In genomic region chr17:9817086-9817485, GRCh38 we compare ENCODE assay signal across 9 cellular contexts. TPM values are rescaled to one million over a fixed set of nuclear protein-coding genes. Genes with fewer than 3 reads are reported as not detected.
A peak's percentile ranks its signal among the peaks of the same experiment; 100 is the strongest.
DNase-seq lines count a peak whose midpoint lies in the region; ATAC-seq and TF ChIP-seq lines count a peak whose summit lies in the region.
"Had no signal": no experiment of that assay in that cellular context is flagged by ENCODE, and none has a peak within 500 bp of the region (broad histone marks: within the 10 kb centered on the region; RNA-seq: fewer than 3 reads in every experiment).

No MANE protein-coding gene starts in this region.

- H2BK120ac ChIP-seq in H9 (ENCODE audit: low read depth, low read length, poor library complexity, severe bottlenecking): no peak overlapping the region

- peaks cover 2 to 3% of the 10 kb centered on the region in 2 experiments; a peak in 3 of 5 replicates for H3K9me3 Mint-ChIP-seq in H9
- H3K9me3 Mint-ChIP-seq in natural killer cell treated with Interleukin-12 subunit alpha and Interleukin-12 subunit beta and Interleukin-15 and Interleukin-18, amount 100 ng/mL, for 72 hours: no peaks in the 10 kb centered on the region

- H3K4me1 ChIP-seq in H9 (ENCODE audit: insufficient read depth, low read length): peaks cover 3% of the 10 kb centered on the region; the same call in 1 of the 2 replicates

- no peak overlapping the region for H3K56ac ChIP-seq in H9 (ENCODE audit: insufficient read length, low read depth, low read length)

- peak; percentile 80 for DNase-seq in H9
- DNase-seq in SW 1271 (lab: John Stamatoyannopoulos, UW): peak; percentile 28 to 69
- DNase-seq in left cardiac atrium: no peak
- DNase-seq in renal cortical epithelial cell (ENCODE audit: low read depth): peak; percentile 66
- DNase-seq in stimulated activated CD4-positive, alpha-beta T cell treated with anti-CD3 and anti-CD28 coated beads, Interleukin-12 subunit alpha, Interleukin-12 subunit beta, amount 100 ng/mL, for 4 hours: no peak
- DNase-seq in Kasumi-1 (lab: John Stamatoyannopoulos, UW): no peak
- DNase-seq in natural killer cell treated with Interleukin-12 subunit alpha and Interleukin-12 subunit beta and Interleukin-15 and Interleukin-18, amount 100 ng/mL, for 72 hours (ENCODE audit: low spot score): no peak
- DNase-seq in DMS79 (lab: John Stamatoyannopoulos, UW): no peak
- DNase-seq: stimulated activated CD4-positive, alpha-beta T cell treated with anti-CD3 and anti-CD28 coated beads, Interleukin-2, amount 100 ng/mL, for 24 hours had no signal

- no peak overlapping the region for H2AK5ac ChIP-seq in H9 (ENCODE audit: insufficient read length, low read length)

- intact Hi-C loops in left cardiac atrium (cut with DNase I): no loop called here

- H4K91ac ChIP-seq in H9 (ENCODE audit: insufficient read length, low read depth, low read length): no peak overlapping the region

- no peak overlapping the region for H3K27ac ChIP-seq in H9 (ENCODE audit: insufficient read length, low read depth, low read length)

- H3K79me2 ChIP-seq in H9 (ENCODE audit: insufficient read depth, low read length): no peaks in the 10 kb centered on the region

- no peak overlapping the region for H3K4ac ChIP-seq in H9 (ENCODE audit: low read depth, low read length)

- no peaks in the 10 kb centered on the region for H3K79me1 ChIP-seq in H9 (ENCODE audit: insufficient read depth, low read depth, low read length, poor library complexity, severe bottlenecking)

- H2BK20ac ChIP-seq in H9 (ENCODE audit: low read depth, low read length, poor library complexity, severe bottlenecking): no peak overlapping the region

- no peak overlapping the region for H2BK15ac ChIP-seq in H9 (ENCODE audit: low read depth, low read length)

- no peaks in the 10 kb centered on the region; a peak in 1 of 7 replicates for H3K36me3 Mint-ChIP-seq in H9 (ENCODE audit: insufficient read depth in 1 of 3, low read depth in 3 of 3)
- no peaks in the 10 kb centered on the region for H3K36me3 Mint-ChIP-seq in natural killer cell treated with Interleukin-12 subunit alpha and Interleukin-12 subunit beta and Interleukin-15 and Interleukin-18, amount 100 ng/mL, for 72 hours

- no peak overlapping the region for H3K18ac ChIP-seq in H9 (ENCODE audit: insufficient read length, low read depth, low read length)

- H3K9ac ChIP-seq in H9 (ENCODE audit: extremely low read depth, insufficient read length, low read length): no peak overlapping the region

- H4K20me1 ChIP-seq in H9 (ENCODE audit: control insufficient read depth, insufficient read depth, insufficient read length): no peaks in the 10 kb centered on the region

- no peak overlapping the region for H2BK5ac ChIP-seq in H9 (ENCODE audit: insufficient read length, low read length)

- no CpG with 5 or more reads among the region's 8 CpGs for WGBS in H9 (ENCODE audit: extremely low coverage, insufficient read length, low lambda C conversion rate)

- H3K27me3 ChIP-seq in H9 (ENCODE audit: insufficient read depth, low read length): no peaks in the 10 kb centered on the region

- H2AFZ ChIP-seq in H9 (ENCODE audit: low read length): no peak overlapping the region

- H3K14ac ChIP-seq in H9 (ENCODE audit: insufficient read depth, low read length): no peak overlapping the region

- no peak overlapping the region; a peak in 1 of 7 replicates for H3K27ac Mint-ChIP-seq in H9
- H3K27ac Mint-ChIP-seq in natural killer cell treated with Interleukin-12 subunit alpha and Interleukin-12 subunit beta and Interleukin-15 and Interleukin-18, amount 100 ng/mL, for 72 hours: no peak overlapping the region

- peak; percentile 87 to 89 for ATAC-seq in left cardiac atrium
- no peak for ATAC-seq in natural killer cell treated with Interleukin-12 subunit alpha and Interleukin-12 subunit beta and Interleukin-15 and Interleukin-18, amount 100 ng/mL, for 72 hours

- H3K23me2 ChIP-seq in H9 (ENCODE audit: insufficient read length, low read depth, low read length, poor library complexity, severe bottlenecking): no peaks in the 10 kb centered on the region

- H3K4me3 Mint-ChIP-seq in H9: no peak overlapping the region
- H3K4me3 Mint-ChIP-seq in natural killer cell treated with Interleukin-12 subunit alpha and Interleukin-12 subunit beta and Interleukin-15 and Interleukin-18, amount 100 ng/mL, for 72 hours: no peak overlapping the region

- no peak overlapping the region for H3T11ph ChIP-seq in H9 (ENCODE audit: low read length)

- H2BK12ac ChIP-seq in H9 (ENCODE audit: insufficient read length, low read depth, low read length): no peak overlapping the region

- no peak overlapping the region for H4K5ac ChIP-seq in H9 (ENCODE audit: insufficient read length, low read depth, low read length)

- TF ChIP-seq CTCF in H9 (conservative IDR thresholded peaks at IDR 0.05): no peak

- no peaks in the 10 kb centered on the region for H3K9me3 ChIP-seq in H9 (ENCODE audit: control insufficient read depth, low read depth, low read length)

- H4K8ac ChIP-seq in H9 (replicated peaks; ENCODE audit: insufficient read length, low read depth, low read length): no peak overlapping the region

- no peak overlapping the region for H3K4me2 ChIP-seq in H9 (ENCODE audit: insufficient read depth, insufficient read length, low read length)

- H3K23ac ChIP-seq in H9 (ENCODE audit: insufficient read length, low read depth, low read length): no peak overlapping the region

- peaks cover 2% of the 10 kb centered on the region; the same call in 1 of the 2 replicates for H3K27me3 Mint-ChIP-seq in H9 (ENCODE audit: low read depth)
- H3K27me3 Mint-ChIP-seq in natural killer cell treated with Interleukin-12 subunit alpha and Interleukin-12 subunit beta and Interleukin-15 and Interleukin-18, amount 100 ng/mL, for 72 hours: peaks cover 11 to 15% of the 10 kb centered on the region in 2 donors

- peaks cover 4 to 6% of the 10 kb centered on the region in 2 experiments; a peak in 3 of 4 replicates for H3K4me1 Mint-ChIP-seq in H9
- peaks cover 0 to 3% of the 10 kb centered on the region in 2 donors for H3K4me1 Mint-ChIP-seq in natural killer cell treated with Interleukin-12 subunit alpha and Interleukin-12 subunit beta and Interleukin-15 and Interleukin-18, amount 100 ng/mL, for 72 hours (ENCODE audit: low read depth in 2 of 2)

RNA-seq across cellular contexts. Expression of gene GSG1L2, which starts 4.8 kb away (rescaled TPM):
- total RNA-seq in H9 (2021): not detected in 2 replicates
- total RNA-seq in left cardiac atrium: not detected
- total RNA-seq in renal cortical epithelial cell: not detected in 2 replicates
- not detected for total RNA-seq in natural killer cell treated with Interleukin-12 subunit alpha and Interleukin-12 subunit beta and Interleukin-15 and Interleukin-18, amount 100 ng/mL, for 72 hours

RNA-seq across cellular contexts. Expression of gene GLP2R, which starts 8.6 kb away (rescaled TPM):
- total RNA-seq in H9 (2021) (not detected in 2 replicates), left cardiac atrium (1 to 10 TPM in 1 of 2 donors, under 1 TPM in 1; 0.55 to 1.4 TPM), renal cortical epithelial cell (0.55 and 1.9 TPM in 2 replicates)
- not detected for total RNA-seq in natural killer cell treated with Interleukin-12 subunit alpha and Interleukin-12 subunit beta and Interleukin-15 and Interleukin-18, amount 100 ng/mL, for 72 hours

RNA-seq across cellular contexts. Expression of gene DHRS7C, which starts 25.7 kb away (rescaled TPM):
- total RNA-seq in H9 (2021): not detected in 2 replicates
- total RNA-seq in left cardiac atrium: 100 to 1,000 TPM in 1 of 2 donors, 10 to 100 TPM in 1; 82.3 to 159 TPM
- total RNA-seq in renal cortical epithelial cell: not detected in 2 replicates
- not detected for total RNA-seq in natural killer cell treated with Interleukin-12 subunit alpha and Interleukin-12 subunit beta and Interleukin-15 and Interleukin-18, amount 100 ng/mL, for 72 hours

Comparison
In these comparisons a context has a peak if more than half of its experiments do, and no peak if none do; other contexts are left out.
1. DNase-seq: peak in H9 (single experiment), SW 1271 (2 of 2) and renal cortical epithelial cell (single experiment); none in left cardiac atrium (single experiment), stimulated activated CD4-positive, alpha-beta T cell treated with anti-CD3 and anti-CD28 coated beads, Interleukin-12 subunit alpha, Interleukin-12 subunit beta, amount 100 ng/mL, for 4 hours (single experiment), Kasumi-1 (0 of 2), natural killer cell treated with Interleukin-12 subunit alpha and Interleukin-12 subunit beta and Interleukin-15 and Interleukin-18, amount 100 ng/mL, for 72 hours (single experiment) and DMS79 (single experiment).
2. ATAC-seq: peak in left cardiac atrium (2 of 2); none in natural killer cell treated with Interleukin-12 subunit alpha and Interleukin-12 subunit beta and Interleukin-15 and Interleukin-18, amount 100 ng/mL, for 72 hours (0 of 2).
3. RNA of gene DHRS7C, which starts 25.7 kb away (total RNA-seq): 82.3 to 159 TPM in left cardiac atrium; not detected in H9, not detected in renal cortical epithelial cell and not detected in natural killer cell treated with Interleukin-12 subunit alpha and Interleukin-12 subunit beta and Interleukin-15 and Interleukin-18, amount 100 ng/mL, for 72 hours; every median in the first group is over 10 times any median in the second.